In genomic region chr14:28756896-28757570, GRCh38 we compare ENCODE assay signal across 1 cellular context.
TF ChIP-seq lines count a peak whose summit lies in the region.

No MANE protein-coding gene starts in this region.

TF ChIP-seq in HepG2, 621 proteins besides CTCF, POLR2A, EP300 and RAD21 (continued from another document and continues in another):
- TF ChIP-seq ZNF280D (CRISPR knock-in tag; IDR thresholded peaks at IDR 0.05) (no peak), TMF1 (CRISPR knock-in tag; IDR thresholded peaks at IDR 0.05; ENCODE audit: low read depth) (no peak), ATF4 (CRISPR knock-in tag; IDR thresholded peaks at IDR 0.05) (no peak), RXRB (CRISPR knock-in tag; IDR thresholded peaks at IDR 0.05; ENCODE audit: borderline replicate concordance) (peak; percentile 56), ZNF432 (CRISPR knock-in tag; IDR thresholded peaks at IDR 0.05; ENCODE audit: borderline replicate concordance) (no peak), ZNF383 (CRISPR knock-in tag; IDR thresholded peaks at IDR 0.05; ENCODE audit: borderline replicate concordance) (no peak), ZFP91 (CRISPR knock-in tag; IDR thresholded peaks at IDR 0.05; ENCODE audit: borderline replicate concordance) (no peak), ZC3H4 (CRISPR knock-in tag; IDR thresholded peaks at IDR 0.05; ENCODE audit: borderline replicate concordance) (no peak), CREBL2 (CRISPR knock-in tag; IDR thresholded peaks at IDR 0.05; ENCODE audit: borderline replicate concordance) (no peak), ARNTL (CRISPR knock-in tag; IDR thresholded peaks at IDR 0.05) (no peak), ZNF225 (CRISPR knock-in tag; IDR thresholded peaks at IDR 0.05) (no peak), CEBPB (IDR thresholded peaks at IDR 0.05; ENCODE audit: borderline replicate concordance, low read depth, low read length) (no peak), KLF16 (CRISPR knock-in tag; IDR thresholded peaks at IDR 0.05) (0 out of 4 replicates have a peak, but pooled peaks of 1 of the 2 experiments have one; percentile 32), NR2F6 (IDR thresholded peaks at IDR 0.05) (no peak; the same call in 1 of the 2 replicates), NR2F6 (CRISPR knock-in tag; IDR thresholded peaks at IDR 0.05) (0 out of 2 replicates have a peak, but pooled peaks have one; percentile 32), ATAD3A (CRISPR knock-in tag; IDR thresholded peaks at IDR 0.05) (no peak), CREB1 (IDR thresholded peaks at IDR 0.05) (no peak), CREB1 (CRISPR knock-in tag; IDR thresholded peaks at IDR 0.05) (no peak), ZNF563 (CRISPR knock-in tag; IDR thresholded peaks at IDR 0.05) (no peak), TCF7L2 (IDR thresholded peaks at IDR 0.05; ENCODE audit: low read depth, low read length) (no peak), STAG1 (CRISPR knock-in tag; IDR thresholded peaks at IDR 0.05) (peak; percentile 75), THAP11 (CRISPR knock-in tag; IDR thresholded peaks at IDR 0.05) (no peak), CCDC6 (CRISPR knock-in tag; IDR thresholded peaks at IDR 0.05) (no peak), HOXD1 (CRISPR knock-in tag; IDR thresholded peaks at IDR 0.05) (no peak), XBP1 (CRISPR knock-in tag; IDR thresholded peaks at IDR 0.05) (no peak), ZNF468 (CRISPR knock-in tag; IDR thresholded peaks at IDR 0.05) (no peak), JARID2 (CRISPR knock-in tag; IDR thresholded peaks at IDR 0.05; ENCODE audit: insufficient replicate concordance) (no peak), ZNF75D (CRISPR knock-in tag; IDR thresholded peaks at IDR 0.05; ENCODE audit: borderline replicate concordance) (no peak), MLLT10 (CRISPR knock-in tag; IDR thresholded peaks at IDR 0.05) (no peak), BATF2 (CRISPR knock-in tag; IDR thresholded peaks at IDR 0.05) (no peak), MIXL1 (CRISPR knock-in tag; IDR thresholded peaks at IDR 0.05) (0 out of 2 replicates have a peak, but pooled peaks have one; percentile 59), ZNF772 (CRISPR knock-in tag; IDR thresholded peaks at IDR 0.05) (no peak), HNF4G (IDR thresholded peaks at IDR 0.05; ENCODE audit: borderline replicate concordance, low read depth, low read length) (no peak), HNF4G (CRISPR knock-in tag; IDR thresholded peaks at IDR 0.05; ENCODE audit: borderline replicate concordance, low read depth) (no peak), DBP (CRISPR knock-in tag; IDR thresholded peaks at IDR 0.05; ENCODE audit: not compliant biosample characterization) (no peak), DNMT1 (CRISPR knock-in tag; IDR thresholded peaks at IDR 0.05) (no peak), HNRNPL (IDR thresholded peaks at IDR 0.05; ENCODE audit: low read depth, low read length) (no peak), ZNF362 (CRISPR knock-in tag; IDR thresholded peaks at IDR 0.05; ENCODE audit: borderline replicate concordance) (no peak), WIZ (CRISPR knock-in tag; IDR thresholded peaks at IDR 0.05) (no peak), ZNF274 (CRISPR knock-in tag; IDR thresholded peaks at IDR 0.05) (no peak), TBP (CRISPR knock-in tag; IDR thresholded peaks at IDR 0.05) (no peak), BORCS8-MEF2B (CRISPR knock-in tag; IDR thresholded peaks at IDR 0.05) (no peak), ZNF557 (CRISPR knock-in tag; IDR thresholded peaks at IDR 0.05) (no peak), HES4 (CRISPR knock-in tag; IDR thresholded peaks at IDR 0.05; ENCODE audit: borderline replicate concordance) (no peak), ADNP (CRISPR knock-in tag; IDR thresholded peaks at IDR 0.05) (no peak), RAD51 (IDR thresholded peaks at IDR 0.05; ENCODE audit: borderline replicate concordance) (no peak), GMEB1 (CRISPR knock-in tag; IDR thresholded peaks at IDR 0.05; ENCODE audit: borderline replicate concordance) (no peak), PPARG (CRISPR knock-in tag; conservative IDR thresholded peaks at IDR 0.05) (0 out of 2 replicates have a peak, but pooled peaks have one; percentile 27), MXD1 (CRISPR knock-in tag; IDR thresholded peaks at IDR 0.05) (no peak), ZXDC (CRISPR knock-in tag; IDR thresholded peaks at IDR 0.05) (no peak), ARHGAP35 (CRISPR knock-in tag; IDR thresholded peaks at IDR 0.05; ENCODE audit: borderline replicate concordance) (no peak), ZNF747 (CRISPR knock-in tag; IDR thresholded peaks at IDR 0.05; ENCODE audit: borderline replicate concordance) (no peak), HINFP (CRISPR knock-in tag; IDR thresholded peaks at IDR 0.05; ENCODE audit: low read depth) (no peak), THYN1 (CRISPR knock-in tag; IDR thresholded peaks at IDR 0.05; ENCODE audit: borderline replicate concordance, low read depth) (0 out of 2 replicates have a peak, but pooled peaks have one; percentile 54), PHF20 (CRISPR knock-in tag; IDR thresholded peaks at IDR 0.05) (no peak), ZNF770 (CRISPR knock-in tag; IDR thresholded peaks at IDR 0.05) (no peak)
